19 cellular contexts compared by ENCODE assay signal in the genomic region with DNA sequence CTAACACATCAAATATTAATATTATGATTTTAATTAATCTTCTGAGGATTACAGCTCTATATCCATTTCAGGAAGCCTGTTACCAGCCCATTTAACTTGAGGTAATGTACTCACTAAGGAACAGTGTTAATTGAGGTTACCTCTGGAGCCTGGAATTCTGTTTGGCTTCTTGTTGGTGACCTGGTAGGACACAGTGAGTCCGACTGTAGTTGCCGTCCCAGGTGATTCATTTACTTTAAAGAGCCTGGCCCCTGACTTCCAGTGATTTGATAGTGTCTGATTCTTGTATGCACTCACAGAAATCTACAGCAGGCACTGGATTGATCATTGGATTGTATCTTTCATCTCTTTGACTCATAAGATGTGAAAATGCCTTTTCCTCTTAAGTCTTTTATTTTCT.
"Had no signal": no experiment of that assay in that cellular context is flagged by ENCODE, and none has a peak within 500 bp of the region (broad histone marks: within the 10 kb centered on the region; RNA-seq: fewer than 3 reads in every experiment).

No MANE protein-coding gene starts in this region.

- H3K27ac Mint-ChIP-seq: type B pancreatic cell had no signal

- H3K9me3 Mint-ChIP-seq: naive thymus-derived CD8-positive, alpha-beta T cell; stimulated activated memory B cell treated with anti-CD40 and anti-IgM and Interleukin-4, amounts not matched to agents 10 μg/mL and 1 μg/mL and 100 μg/mL, for 72 hours had no signal

- H3K27me3 Mint-ChIP-seq: naive thymus-derived CD8-positive, alpha-beta T cell; stimulated activated memory B cell treated with anti-CD40 and anti-IgM and Interleukin-4, amounts not matched to agents 10 μg/mL and 1 μg/mL and 100 μg/mL, for 72 hours; stimulated activated naive CD8-positive, alpha-beta T cell treated with anti-CD3 and anti-CD28 coated beads, Interleukin-15, amount 100 ng/mL, for 72 hours; type B pancreatic cell had no signal

- ATAC-seq: heart right ventricle; left colon; left lung; lower lobe of right lung; naive thymus-derived CD8-positive, alpha-beta T cell; right lobe of liver; stimulated activated memory B cell treated with anti-CD40 and anti-IgM and Interleukin-4, amounts not matched to agents 10 μg/mL and 1 μg/mL and 100 μg/mL, for 72 hours; stimulated activated naive CD8-positive, alpha-beta T cell treated with anti-CD3 and anti-CD28 coated beads, Interleukin-15, amount 100 ng/mL, for 72 hours had no signal

- DNase-seq: heart right ventricle; kidney glomerular epithelial cell; left colon; left lung; lower lobe of right lung; mammary epithelial cell; mesenchymal stem cell; naive thymus-derived CD8-positive, alpha-beta T cell; ovary; right lobe of liver; stimulated activated CD4-positive, alpha-beta T cell treated with anti-CD3 and anti-CD28 coated beads, Interleukin-1b, Interleukin-23, amount 100 ng/mL, for 48 hours; stimulated activated CD4-positive, alpha-beta T cell treated with anti-CD3 and anti-CD28 coated beads, Interleukin-2, amount 100 ng/mL, for 48 hours; stimulated activated CD4-positive, alpha-beta T cell treated with anti-CD3 and anti-CD28 coated beads, Interleukin-4, amount 100 ng/mL, for 4 hours; stimulated activated CD8-positive, alpha-beta memory T cell treated with anti-CD3 and anti-CD28 coated beads, Interleukin-4, amount 100 ng/mL, for 48 hours; stimulated activated naive CD4-positive, alpha-beta T cell treated with Interleukin-2 at 50 U/mL for 16 hours; stimulated activated naive CD8-positive, alpha-beta T cell treated with anti-CD3 and anti-CD28 coated beads, Interleukin-15, amount 100 ng/mL, for 72 hours; substantia nigra had no signal

- H3K4me3 Mint-ChIP-seq: stimulated activated memory B cell treated with anti-CD40 and anti-IgM and Interleukin-4, amounts not matched to agents 10 μg/mL and 1 μg/mL and 100 μg/mL, for 72 hours; stimulated activated naive CD8-positive, alpha-beta T cell treated with anti-CD3 and anti-CD28 coated beads, Interleukin-15, amount 100 ng/mL, for 72 hours; type B pancreatic cell had no signal
